ENCODE assay signal across 2 cellular contexts in genomic region chr19:3762130-3762473, GRCh38.
TF ChIP-seq lines count a peak whose summit lies in the region.

No MANE protein-coding gene starts in this region.

TF ChIP-seq in SK-N-SH, 30 proteins besides CTCF, POLR2A, EP300 and RAD21 (continued from another document):
- TF ChIP-seq RFX5 (IDR thresholded peaks at IDR 0.05; ENCODE audit: low read length) (no peak), FOSL2 (IDR thresholded peaks at IDR 0.05; ENCODE audit: borderline replicate concordance, low read depth) (no peak), PBX3 (IDR thresholded peaks at IDR 0.05) (no peak), TCF12 (IDR thresholded peaks at IDR 0.05) (no peak), MXI1 (IDR thresholded peaks at IDR 0.05; ENCODE audit: low read depth, low read length) (no peak), SIN3A (IDR thresholded peaks at IDR 0.05; ENCODE audit: borderline replicate concordance, low read depth, low read length) (no peak), REST (IDR thresholded peaks at IDR 0.05; ENCODE audit: low read depth, low read length) (no peak), YY1 (IDR thresholded peaks at IDR 0.05; ENCODE audit: low read depth) (no peak), ZBTB33 (IDR thresholded peaks at IDR 0.05; ENCODE audit: borderline replicate concordance, low read depth) (no peak), MAX (IDR thresholded peaks at IDR 0.05; ENCODE audit: low read depth) (no peak)

TF ChIP-seq in SK-N-SH treated with all-trans-retinoic acid at 6 μM for 48 hours, 23 proteins besides CTCF, POLR2A, EP300 and RAD21:
- TF ChIP-seq PATZ1 (CRISPR knock-in tag; IDR thresholded peaks at IDR 0.05; ENCODE audit: borderline replicate concordance) (no peak), TOX (CRISPR knock-in tag; IDR thresholded peaks at IDR 0.05; ENCODE audit: borderline replicate concordance) (no peak), ESRRG (CRISPR knock-in tag; IDR thresholded peaks at IDR 0.05) (no peak), GLIS3 (CRISPR knock-in tag; IDR thresholded peaks at IDR 0.05) (no peak), TCF4 (CRISPR knock-in tag; IDR thresholded peaks at IDR 0.05; ENCODE audit: borderline replicate concordance) (no peak), ZNF70 (CRISPR knock-in tag; IDR thresholded peaks at IDR 0.05) (no peak), ARNTL (CRISPR knock-in tag; IDR thresholded peaks at IDR 0.05; ENCODE audit: borderline replicate concordance, low read depth) (no peak), CREB5 (CRISPR knock-in tag; IDR thresholded peaks at IDR 0.05; ENCODE audit: low read depth) (no peak), RARB (CRISPR knock-in tag; IDR thresholded peaks at IDR 0.05) (no peak), BACH2 (CRISPR knock-in tag; IDR thresholded peaks at IDR 0.05; ENCODE audit: borderline replicate concordance) (no peak), ZC3H10 (CRISPR knock-in tag; IDR thresholded peaks at IDR 0.05) (no peak), CSDC2 (CRISPR knock-in tag; IDR thresholded peaks at IDR 0.05) (no peak), OSR1 (CRISPR knock-in tag; IDR thresholded peaks at IDR 0.05) (no peak), SNAI2 (CRISPR knock-in tag; IDR thresholded peaks at IDR 0.05) (no peak), ZNF8 (CRISPR knock-in tag; IDR thresholded peaks at IDR 0.05) (no peak), TSHZ2 (CRISPR knock-in tag; IDR thresholded peaks at IDR 0.05) (no peak), ZFP30 (CRISPR knock-in tag; IDR thresholded peaks at IDR 0.05) (no peak), POU6F1 (CRISPR knock-in tag; IDR thresholded peaks at IDR 0.05; ENCODE audit: borderline replicate concordance, low read depth) (no peak), PPARA (CRISPR knock-in tag; IDR thresholded peaks at IDR 0.05; ENCODE audit: borderline replicate concordance) (no peak)
